In the genomic region with DNA sequence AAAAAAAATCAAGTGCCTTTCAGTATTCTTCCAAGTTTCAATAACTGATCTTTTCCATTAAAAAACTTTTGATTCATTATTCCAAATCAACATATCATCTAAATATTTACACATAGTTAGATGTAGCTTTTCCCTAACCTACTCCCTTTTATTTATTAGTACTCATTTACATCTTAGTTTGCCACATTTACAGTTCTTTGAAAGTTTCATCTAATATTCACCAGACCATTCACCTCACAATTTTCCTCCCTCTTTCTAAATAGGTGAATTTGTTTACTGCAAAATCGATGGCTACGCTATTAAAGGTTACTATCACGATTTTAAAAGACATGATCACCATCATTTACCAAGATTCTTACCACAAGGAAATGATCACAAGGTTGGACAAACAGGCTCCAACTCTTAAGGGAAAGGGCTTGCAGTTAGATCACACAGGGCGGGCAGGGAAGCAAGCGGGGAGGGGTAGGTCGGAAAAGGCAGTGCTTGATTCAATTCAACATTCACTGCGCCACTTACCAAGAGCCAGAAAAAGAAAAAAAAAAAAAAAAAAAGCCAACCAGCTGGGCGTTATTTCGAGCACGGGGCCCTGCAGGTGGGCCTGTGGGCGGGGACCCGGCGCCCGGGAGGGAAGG, we compare ENCODE assay signal across 8 cellular contexts. TPM values are rescaled to one million over a fixed set of nuclear protein-coding genes. Genes with fewer than 3 reads are reported as not detected.
A peak's percentile ranks its signal among the peaks of the same experiment; 100 is the strongest.
DNase-seq lines count a peak whose midpoint lies in the region; ATAC-seq and TF ChIP-seq lines count a peak whose summit lies in the region.

No MANE protein-coding gene starts in this region.

- no peak for TF ChIP-seq POLR2A in esophagus squamous epithelium (IDR thresholded peaks at IDR 0.05)
- no peak for TF ChIP-seq POLR2A in GM18505 (IDR thresholded peaks at IDR 0.05; ENCODE audit: borderline replicate concordance, extremely low read depth, insufficient read depth, insufficient read length)

- H3K27me3 ChIP-seq in GM23248 (replicated peaks; ENCODE audit: insufficient read depth) = no peaks in the 10 kb centered on the region
- no peaks in the 10 kb centered on the region for H3K27me3 ChIP-seq in esophagus squamous epithelium
- H3K27me3 ChIP-seq in trophoblast cell (ENCODE audit: insufficient read depth, low read length) = no peaks in the 10 kb centered on the region

- no peaks in the 10 kb centered on the region for H3K9me2 ChIP-seq in GM23248 (ENCODE audit: insufficient read depth)

- ATAC-seq in SK-N-SH treated with all-trans-retinoic acid at 6 μM for 48 hours (peak; percentile 48), GM18505 (IDR thresholded peaks at IDR 0.05; ENCODE audit: unreplicated experiment) (no peak)

- no peak for DNase-seq in GM23248
- no peak for DNase-seq in esophagus squamous epithelium (lab: John Stamatoyannopoulos, UW)
- no peak for DNase-seq in trophoblast cell
- no peak for DNase-seq in GM13977 (ENCODE audit: low spot score)
- DNase-seq in mesenteric fat pad (ENCODE audit: low spot score) = no peak
- no peak for DNase-seq in NCI-H2196 (lab: John Stamatoyannopoulos, UW; ENCODE audit: unreplicated experiment)

- H2BK12ac ChIP-seq in trophoblast cell (ENCODE audit: low read length) = no peak overlapping the region

- H3K9ac ChIP-seq in GM23248 (peak overlapping the region; percentile 98), trophoblast cell (ENCODE audit: low read length) (no peak overlapping the region)

- H4K8ac ChIP-seq in trophoblast cell (ENCODE audit: low read depth, low read length) = peak overlapping the region; percentile 54

- no peak overlapping the region for H3K14ac ChIP-seq in trophoblast cell (ENCODE audit: low read length)

- H2AFZ ChIP-seq in GM23248 (peak overlapping the region; percentile 98), trophoblast cell (ENCODE audit: insufficient read depth, low read length, poor library complexity) (no peak overlapping the region)

- intact Hi-C loops in esophagus squamous epithelium (cut with DNase I) = no loop called here

- H3K36me3 ChIP-seq in GM23248 (ENCODE audit: low read depth) (peaks cover 14% of the 10 kb centered on the region), esophagus squamous epithelium (peaks cover 0 to 25% (median 6%) of the 10 kb centered on the region in 3 donors), trophoblast cell (ENCODE audit: control insufficient read depth in 1 of 2, insufficient read depth in 2 of 2, low read length in 2 of 2) (peaks cover 9 to 10% of the 10 kb centered on the region in 2 experiments)

- no peak overlapping the region for H2AK5ac ChIP-seq in trophoblast cell (ENCODE audit: low read length)

- H2BK120ac ChIP-seq in trophoblast cell (ENCODE audit: insufficient read depth, low read length, poor library complexity) = no peak overlapping the region

- H3K4me2 ChIP-seq in GM23248 (ENCODE audit: unreplicated experiment) = peak overlapping the region; percentile 97
- H3K4me2 ChIP-seq in trophoblast cell (ENCODE audit: low read length) = peak overlapping the region; percentile 53

- H3F3A ChIP-seq in GM23248 (ENCODE audit: insufficient read depth) = peaks cover 29% of the 10 kb centered on the region

- TF ChIP-seq CTCF in esophagus squamous epithelium (IDR thresholded peaks at IDR 0.05) (no peak), GM13977 (IDR thresholded peaks at IDR 0.05; ENCODE audit: extremely low read depth, insufficient read depth, missing control alignments) (no peak)

- peaks cover 10% of the 10 kb centered on the region for H3K79me1 ChIP-seq in trophoblast cell (ENCODE audit: low read length)

- WGBS in GM23248 (ENCODE audit: low coverage in 1 of 2, low lambda C conversion rate in 2 of 2, missing lambda C conversion rate in 2 of 2), 2 experiments = 0 to 2% methylated on average over 13 to 14 of the region's 14 CpGs
- WGBS in esophagus squamous epithelium, 2 donors = 1% methylated on average over 14 of the region's 14 CpGs
- no CpG with 5 or more reads among the region's 14 CpGs for WGBS in trophoblast cell (ENCODE audit: extremely low coverage, insufficient coverage, insufficient read length)

- H3K9me3 ChIP-seq in GM23248 (ENCODE audit: low read depth) (no peaks in the 10 kb centered on the region), esophagus squamous epithelium (no peaks in the 10 kb centered on the region), trophoblast cell (ENCODE audit: insufficient read depth, low read depth, low read length) (no peaks in the 10 kb centered on the region)

- H3K79me2 ChIP-seq in GM23248 (ENCODE audit: insufficient read depth) = peaks cover 50% of the 10 kb centered on the region
- H3K79me2 ChIP-seq in trophoblast cell (ENCODE audit: control insufficient read depth, insufficient read depth, low read length, poor library complexity) = peaks cover 19% of the 10 kb centered on the region

- H3K4me3 ChIP-seq in GM23248 (peak overlapping the region; percentile 89), esophagus squamous epithelium (peak overlapping the region; percentile 90 to 99 (median 94)), trophoblast cell (ENCODE audit: low read depth, low read length) (peak overlapping the region; percentile 57)

- in situ Hi-C loops in GM23248 (cut with MboI) = no loop called here
- in situ Hi-C loops in GM13977 (cut with MboI; ENCODE audit: low pct_unique_long_range_greater_than_20kb, low sequenced_read_pairs, unreplicated experiment) = no loop called here

- no peak overlapping the region for H3K23ac ChIP-seq in trophoblast cell (ENCODE audit: low read length)

- H3K4me1 ChIP-seq in GM23248 (ENCODE audit: insufficient read depth) (peaks cover 26% of the 10 kb centered on the region), esophagus squamous epithelium (peaks cover 0 to 46% (median 23%) of the 10 kb centered on the region in 3 donors), trophoblast cell (ENCODE audit: control insufficient read depth in 1 of 2, insufficient read depth in 2 of 2, low read length in 2 of 2) (peaks cover 6 to 11% of the 10 kb centered on the region in 2 experiments)

- no peak overlapping the region for H4K12ac ChIP-seq in trophoblast cell (ENCODE audit: low read depth, low read length)

- H3K18ac ChIP-seq in trophoblast cell (ENCODE audit: low read length) = no peak overlapping the region

- no peak overlapping the region for H4K91ac ChIP-seq in trophoblast cell (ENCODE audit: low read depth, low read length)

- no peak overlapping the region for H3K4ac ChIP-seq in trophoblast cell (ENCODE audit: low read depth, low read length)

- H3K27ac ChIP-seq in GM23248 (peak overlapping the region; percentile 94), esophagus squamous epithelium (peak overlapping the region; percentile 98 to 99 (median 98)), trophoblast cell (ENCODE audit: low read depth, low read length) (peak overlapping the region; percentile 70)

- no peak overlapping the region for H2BK5ac ChIP-seq in trophoblast cell (ENCODE audit: low read depth, low read length, poor library complexity)

- peaks cover 14% of the 10 kb centered on the region; the same call in 1 of the 2 replicates for H4K20me1 ChIP-seq in GM23248 (ENCODE audit: insufficient read depth)

TF ChIP-seq in SK-N-SH treated with all-trans-retinoic acid at 6 μM for 48 hours, 23 proteins besides CTCF, POLR2A, EP300 and RAD21:
- TF ChIP-seq, protein P1, sequence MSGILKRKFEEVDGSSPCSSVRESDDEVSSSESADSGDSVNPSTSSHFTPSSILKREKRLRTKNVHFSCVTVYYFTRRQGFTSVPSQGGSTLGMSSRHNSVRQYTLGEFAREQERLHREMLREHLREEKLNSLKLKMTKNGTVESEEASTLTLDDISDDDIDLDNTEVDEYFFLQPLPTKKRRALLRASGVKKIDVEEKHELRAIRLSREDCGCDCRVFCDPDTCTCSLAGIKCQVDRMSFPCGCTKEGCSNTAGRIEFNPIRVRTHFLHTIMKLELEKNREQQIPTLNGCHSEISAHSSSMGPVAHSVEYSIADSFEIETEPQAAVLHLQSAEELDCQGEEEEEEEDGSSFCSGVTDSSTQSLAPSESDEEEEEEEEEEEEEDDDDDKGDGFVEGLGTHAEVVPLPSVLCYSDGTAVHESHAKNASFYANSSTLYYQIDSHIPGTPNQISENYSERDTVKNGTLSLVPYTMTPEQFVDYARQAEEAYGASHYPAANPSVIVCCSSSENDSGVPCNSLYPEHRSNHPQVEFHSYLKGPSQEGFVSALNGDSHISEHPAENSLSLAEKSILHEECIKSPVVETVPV (CRISPR knock-in tag; IDR thresholded peaks at IDR 0.05) = no peak
- no peak for TF ChIP-seq PPARA (CRISPR knock-in tag; IDR thresholded peaks at IDR 0.05; ENCODE audit: borderline replicate concordance)
- no peak for TF ChIP-seq CSDC2 (CRISPR knock-in tag; IDR thresholded peaks at IDR 0.05)
- TF ChIP-seq, protein P2, sequence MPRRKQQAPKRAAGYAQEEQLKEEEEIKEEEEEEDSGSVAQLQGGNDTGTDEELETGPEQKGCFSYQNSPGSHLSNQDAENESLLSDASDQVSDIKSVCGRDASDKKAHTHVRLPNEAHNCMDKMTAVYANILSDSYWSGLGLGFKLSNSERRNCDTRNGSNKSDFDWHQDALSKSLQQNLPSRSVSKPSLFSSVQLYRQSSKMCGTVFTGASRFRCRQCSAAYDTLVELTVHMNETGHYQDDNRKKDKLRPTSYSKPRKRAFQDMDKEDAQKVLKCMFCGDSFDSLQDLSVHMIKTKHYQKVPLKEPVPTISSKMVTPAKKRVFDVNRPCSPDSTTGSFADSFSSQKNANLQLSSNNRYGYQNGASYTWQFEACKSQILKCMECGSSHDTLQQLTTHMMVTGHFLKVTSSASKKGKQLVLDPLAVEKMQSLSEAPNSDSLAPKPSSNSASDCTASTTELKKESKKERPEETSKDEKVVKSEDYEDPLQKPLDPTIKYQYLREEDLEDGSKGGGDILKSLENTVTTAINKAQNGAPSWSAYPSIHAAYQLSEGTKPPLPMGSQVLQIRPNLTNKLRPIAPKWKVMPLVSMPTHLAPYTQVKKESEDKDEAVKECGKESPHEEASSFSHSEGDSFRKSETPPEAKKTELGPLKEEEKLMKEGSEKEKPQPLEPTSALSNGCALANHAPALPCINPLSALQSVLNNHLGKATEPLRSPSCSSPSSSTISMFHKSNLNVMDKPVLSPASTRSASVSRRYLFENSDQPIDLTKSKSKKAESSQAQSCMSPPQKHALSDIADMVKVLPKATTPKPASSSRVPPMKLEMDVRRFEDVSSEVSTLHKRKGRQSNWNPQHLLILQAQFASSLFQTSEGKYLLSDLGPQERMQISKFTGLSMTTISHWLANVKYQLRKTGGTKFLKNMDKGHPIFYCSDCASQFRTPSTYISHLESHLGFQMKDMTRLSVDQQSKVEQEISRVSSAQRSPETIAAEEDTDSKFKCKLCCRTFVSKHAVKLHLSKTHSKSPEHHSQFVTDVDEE (CRISPR knock-in tag; IDR thresholded peaks at IDR 0.05) = no peak
- no peak for TF ChIP-seq GLIS3 (CRISPR knock-in tag; IDR thresholded peaks at IDR 0.05)
- no peak for TF ChIP-seq SNAI2 (CRISPR knock-in tag; IDR thresholded peaks at IDR 0.05)
- no peak for TF ChIP-seq ISL1 (CRISPR knock-in tag; IDR thresholded peaks at IDR 0.05)

RNA-seq across cellular contexts. Expression of a gene that starts 0.6 kb away (rescaled TPM):
- total RNA-seq in GM23248 (2014; rRNA removed; shearing (Covaris generic)) = 99.3 and 118 TPM in 2 replicates
- polyA plus RNA-seq in GM23248 (2016; fragmentation: Nextera tagmentation; extraction: Ambion mirVana) = 92.7 and 97.3 TPM in 2 replicates
- total RNA-seq in esophagus squamous epithelium (100 to 1,000 TPM; 101 to 132 (median 103) TPM), mesenteric fat pad (72.5 TPM)
- 97.9 and 101 TPM in 2 replicates for polyA plus RNA-seq in trophoblast cell (2013)
